17 cellular contexts compared by ENCODE assay signal in genomic region chr6:97009781-97010492, GRCh38.
"Had no signal": no experiment of that assay in that cellular context is flagged by ENCODE, and none has a peak within 500 bp of the region (broad histone marks: within the 10 kb centered on the region; RNA-seq: fewer than 3 reads in every experiment).

No MANE protein-coding gene starts in this region.

- H3K4me3 ChIP-seq: adrenal gland, body of pancreas, coronary artery, esophagus squamous epithelium, lung had no signal

- H3K36me3 ChIP-seq: adrenal gland, esophagus squamous epithelium had no signal

- ATAC-seq: activated CD8-positive, alpha-beta T cell treated with anti-CD3 and anti-CD28 coated beads for 36 hours; activated T-cell treated with anti-CD3 and anti-CD28 coated beads, Interleukin-2, amount 50 U/mL, for 4 hours; body of pancreas; naive thymus-derived CD4-positive, alpha-beta T cell had no signal

- H3K27ac ChIP-seq: adrenal gland, body of pancreas, coronary artery, esophagus squamous epithelium had no signal

- H3K27me3 ChIP-seq: adrenal gland, body of pancreas, esophagus squamous epithelium had no signal

- H3K4me1 ChIP-seq: adrenal gland, body of pancreas, esophagus squamous epithelium had no signal

- DNase-seq: activated B cell treated with CpG ODN at 0.5 μM for 24 hours; activated CD4-positive, alpha-beta T cell treated with anti-CD3 and anti-CD28 coated beads for 48 hours; activated CD8-positive, alpha-beta T cell treated with anti-CD3 and anti-CD28 coated beads for 36 hours; activated effector memory CD4-positive, alpha-beta T cell treated with Interleukin-2 at 50 U/mL for 16 hours; activated naive CD4-positive, alpha-beta T cell treated with anti-CD3 and anti-CD28 coated beads, Interleukin-2, amount 50 U/mL, for 16 hours; activated T-cell treated with anti-CD3 and anti-CD28 coated beads, Interleukin-2, amount 50 U/mL, for 4 hours; adrenal gland; body of pancreas; central memory CD4-positive, alpha-beta T cell; effector CD4-positive, alpha-beta T cell; esophagus squamous epithelium; naive thymus-derived CD4-positive, alpha-beta T cell; stimulated activated CD4-positive, alpha-beta T cell treated with anti-CD3 and anti-CD28 coated beads, Interleukin-4, amount 100 ng/mL, for 24 hours; stimulated activated naive CD4-positive, alpha-beta T cell; SW 1271 had no signal

- H3K9me3 ChIP-seq: adrenal gland, body of pancreas, esophagus squamous epithelium had no signal
